In the genomic region with DNA sequence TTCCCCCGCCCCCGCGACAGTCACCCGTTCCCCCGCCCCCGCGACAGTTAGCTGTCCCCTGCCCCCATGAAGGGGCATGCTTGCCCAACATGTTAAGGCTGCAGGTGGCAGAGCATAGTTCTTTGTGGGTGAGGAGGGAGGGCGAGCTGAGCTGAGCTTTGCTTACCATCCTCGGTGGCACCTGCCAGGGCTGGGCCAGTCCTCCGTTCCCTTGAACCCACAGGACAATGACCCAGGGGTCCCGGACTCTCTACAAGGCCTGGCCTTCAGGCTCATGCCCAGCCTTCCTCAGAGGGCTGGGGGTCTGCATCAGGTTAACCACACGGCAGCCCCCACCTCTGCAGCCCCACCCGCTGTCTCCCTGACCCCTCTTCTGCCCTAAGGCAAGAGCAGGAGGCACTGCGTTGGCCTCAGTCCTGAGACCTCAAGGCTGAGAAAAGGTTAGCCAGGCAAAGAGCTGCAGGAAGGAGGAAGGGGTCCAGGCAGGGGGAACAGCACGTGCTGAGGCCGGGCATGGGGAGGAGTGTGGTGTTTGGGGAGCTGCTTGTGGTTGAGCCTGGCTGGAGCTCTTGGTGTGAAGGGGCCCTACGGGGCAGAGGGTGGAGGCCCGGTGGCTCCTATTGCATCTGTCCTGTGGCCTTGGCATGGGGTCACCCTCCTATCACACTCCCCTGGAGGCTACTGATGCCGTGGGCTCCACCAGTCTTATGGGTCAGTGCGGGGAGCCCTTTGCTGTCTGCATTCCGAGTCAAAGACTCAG, we compare ENCODE assay signal across 17 cellular contexts. TPM values are rescaled to one million over a fixed set of nuclear protein-coding genes. Genes with fewer than 3 reads are reported as not detected.
DNase-seq lines count a peak whose midpoint lies in the region; ATAC-seq and TF ChIP-seq lines count a peak whose summit lies in the region.
"Had no signal": no experiment of that assay in that cellular context is flagged by ENCODE, and none has a peak within 500 bp of the region (broad histone marks: within the 10 kb centered on the region; RNA-seq: fewer than 3 reads in every experiment).

No MANE protein-coding gene starts in this region.

- H3K27me3 Mint-ChIP-seq in mesothelial cell of epicardium (ENCODE audit: low read depth) (peaks cover 5% of the 10 kb centered on the region), progenitor cell of endocrine pancreas (peaks cover 15% of the 10 kb centered on the region)

- H3K36me3 ChIP-seq in ovary: no peaks in the 10 kb centered on the region
- H3K36me3 ChIP-seq: BE2C, HAP-1 had no signal

- H3K36me3 Mint-ChIP-seq in mesothelial cell of epicardium (peaks cover 8% of the 10 kb centered on the region), progenitor cell of endocrine pancreas (ENCODE audit: insufficient read depth) (peaks cover under 1% of the 10 kb centered on the region)
- H3K36me3 Mint-ChIP-seq: CD4-positive, alpha-beta memory T cell had no signal

- H3K4me3 Mint-ChIP-seq in mesothelial cell of epicardium: no peak overlapping the region
- H3K4me3 Mint-ChIP-seq in progenitor cell of endocrine pancreas (ENCODE audit: low read depth): no peak overlapping the region

- H3K9me3 Mint-ChIP-seq in mesothelial cell of epicardium (no peaks in the 10 kb centered on the region), progenitor cell of endocrine pancreas (ENCODE audit: low read depth) (no peaks in the 10 kb centered on the region)
- H3K9me3 Mint-ChIP-seq: CD4-positive, alpha-beta memory T cell had no signal

- ATAC-seq in right cardiac atrium: peak; percentile 11 to 12
- no peak for ATAC-seq in left ventricle myocardium superior
- no peak for ATAC-seq in GM19467 (IDR thresholded peaks at IDR 0.05; ENCODE audit: unreplicated experiment)
- ATAC-seq: GM12878 had no signal

- WGBS in right cardiac atrium: 92% methylated on average over 21 of the region's 21 CpGs
- 74 to 81% (median 77%) methylated on average over 13 to 20 of the region's 21 CpGs for WGBS in ovary, 3 donors

- H3K27ac Mint-ChIP-seq in mesothelial cell of epicardium: peak overlapping the region; percentile 80
- peak overlapping the region; percentile 45 for H3K27ac Mint-ChIP-seq in progenitor cell of endocrine pancreas

- TF ChIP-seq CTCF in mesothelial cell of epicardium (IDR thresholded peaks at IDR 0.05; ENCODE audit: unreplicated experiment) (no peak), progenitor cell of endocrine pancreas (IDR thresholded peaks at IDR 0.05; ENCODE audit: unreplicated experiment) (no peak), ovary (IDR thresholded peaks at IDR 0.05) (no peak)

- H3K27ac ChIP-seq in right cardiac atrium (ENCODE audit: low read length) (no peak overlapping the region), ovary (no peak overlapping the region)
- H3K27ac ChIP-seq: C4-2B had no signal

- H3K4me3 ChIP-seq in right cardiac atrium (ENCODE audit: low read length) (no peak overlapping the region), ovary (no peak overlapping the region)
- H3K4me3 ChIP-seq: GM12878, HAP-1 had no signal

- TF ChIP-seq POLR2A in ovary (IDR thresholded peaks at IDR 0.05): no peak

- H3K4me1 ChIP-seq in right cardiac atrium (ENCODE audit: control insufficient read depth, insufficient read depth, low read length) (no peaks in the 10 kb centered on the region), ovary (ENCODE audit: insufficient read depth) (no peaks in the 10 kb centered on the region)
- H3K4me1 ChIP-seq: BE2C, HAP-1 had no signal

- intact Hi-C loops in right cardiac atrium (cut with DNase I): no loop called here
- intact Hi-C loops in left ventricle myocardium superior (cut with micrococcal nuclease): no loop called here
- intact Hi-C loops in ovary (cut with DNase I): no loop called here

- H3K27me3 ChIP-seq in right cardiac atrium (ENCODE audit: control insufficient read depth, insufficient read depth) (no peaks in the 10 kb centered on the region), ovary (no peaks in the 10 kb centered on the region)
- H3K27me3 ChIP-seq: BE2C had no signal

- H3K9me3 ChIP-seq in right cardiac atrium (ENCODE audit: control insufficient read depth, low read length): no peaks in the 10 kb centered on the region
- no peaks in the 10 kb centered on the region for H3K9me3 ChIP-seq in ovary
- H3K9me3 ChIP-seq: BE2C, HAP-1 had no signal

- DNase-seq in right cardiac atrium: peak in 1 of 3 donors; percentile 44
- DNase-seq in left ventricle myocardium superior: no peak
- DNase-seq in mesothelial cell of epicardium (ENCODE audit: low spot score in 2 of 2, unreplicated experiment in 2 of 2): no peak
- no peak for DNase-seq in progenitor cell of endocrine pancreas (ENCODE audit: low spot score, unreplicated experiment)
- no peak for DNase-seq in stimulated activated naive CD4-positive, alpha-beta T cell treated with Interleukin-2 at 50 U/mL for 16 hours (lab: John Stamatoyannopoulos, UW)
- no peak for DNase-seq in ovary
- DNase-seq: BE2C; CD4-positive, alpha-beta memory T cell; DMS79; GOT3 had no signal

- H3K4me1 Mint-ChIP-seq in mesothelial cell of epicardium (peaks cover 42% of the 10 kb centered on the region), progenitor cell of endocrine pancreas (ENCODE audit: low read depth) (no peaks in the 10 kb centered on the region)
- H3K4me1 Mint-ChIP-seq: CD4-positive, alpha-beta memory T cell had no signal

- TF ChIP-seq EP300 in ovary (IDR thresholded peaks at IDR 0.05): no peak

RNA-seq across cellular contexts. Expression of a gene that starts 11.4 kb away (rescaled TPM):
- 1 to 10 TPM; 2.3 to 5.3 (median 3.0) TPM for total RNA-seq in right cardiac atrium
- 2.8 TPM for polyA plus RNA-seq in right cardiac atrium
- 3.9 TPM for total RNA-seq in left ventricle myocardium superior
- total RNA-seq in mesothelial cell of epicardium: 55.3 to 60.2 TPM (median 59.6 TPM) in 3 replicates
- 1.2 and 1.3 TPM in 2 replicates for total RNA-seq in progenitor cell of endocrine pancreas
- 1 to 10 TPM in 6 of 7 donors, under 1 TPM in 1; 0.83 to 4.5 (median 2.0) TPM for total RNA-seq in ovary
- 1 to 10 TPM; 1.3 to 4.2 TPM for polyA plus RNA-seq in ovary
- total RNA-seq: G401, GM12878, HT1080 had no signal
- polyA plus RNA-seq: AG04450; CD4-positive, alpha-beta memory T cell; GM12878 had no signal

RNA-seq across cellular contexts. Expression of a gene that starts 55.5 kb away (rescaled TPM):
- total RNA-seq in right cardiac atrium: not detected
- polyA plus RNA-seq in right cardiac atrium: not detected
- total RNA-seq in left ventricle myocardium superior: not detected
- total RNA-seq in mesothelial cell of epicardium: not detected in 3 replicates
- not detected in 2 replicates for total RNA-seq in progenitor cell of endocrine pancreas
- not detected for total RNA-seq in ovary
- polyA plus RNA-seq in ovary: not detected
- total RNA-seq: CD4-positive, alpha-beta memory T cell; G401; GM12878; HT1080 had no signal
- polyA plus RNA-seq: AG04450; CD4-positive, alpha-beta memory T cell; GM12878 had no signal

Comparison
In these comparisons a context has a peak if more than half of its experiments do, and no peak if none do; other contexts are left out.
1. ATAC-seq: peak in right cardiac atrium (2 of 2); none in left ventricle myocardium superior (single experiment) and GM19467 (single experiment).